ENCODE assay signal across 16 cellular contexts in genomic region chr6:22926613-22927348, GRCh38.
DNase-seq lines count a peak whose midpoint lies in the region; ATAC-seq and TF ChIP-seq lines count a peak whose summit lies in the region.
"Had no signal": no experiment of that assay in that cellular context is flagged by ENCODE, and none has a peak within 500 bp of the region (broad histone marks: within the 10 kb centered on the region; RNA-seq: fewer than 3 reads in every experiment).

No MANE protein-coding gene starts in this region.

- H3K27ac ChIP-seq in GM23338 (ENCODE audit: low read depth), result no peak overlapping the region
- peak overlapping the region; percentile 70 for H3K27ac ChIP-seq in left ventricle myocardium inferior (replicated peaks)
- no peak overlapping the region for H3K27ac ChIP-seq in parathyroid adenoma
- H3K27ac ChIP-seq: HL-60, left lung had no signal

- H3K9me3 ChIP-seq in left ventricle myocardium inferior (replicated peaks), result no peaks in the 10 kb centered on the region
- H3K9me3 ChIP-seq in parathyroid adenoma (ENCODE audit: control insufficient read depth, low read length), result no peaks in the 10 kb centered on the region
- H3K9me3 ChIP-seq: left lung had no signal

- TF ChIP-seq POLR2A in erythroblast (IDR thresholded peaks at IDR 0.05; ENCODE audit: low read length), result no peak

- no peaks in the 10 kb centered on the region for H4K20me1 ChIP-seq in GM23338 (replicated peaks; ENCODE audit: insufficient read depth)

- POLR2A ChIA-PET in MCF 10A (lab: Yijun Ruan, JAX), result no interaction called here

- H3K9me3 Mint-ChIP-seq in GM23338, result no peaks in the 10 kb centered on the region
- no peaks in the 10 kb centered on the region for H3K9me3 Mint-ChIP-seq in MCF 10A (ENCODE audit: unreplicated experiment)
- H3K9me3 Mint-ChIP-seq: type B pancreatic cell had no signal

- H3K4me3 ChIP-seq in GM23338 (no peak overlapping the region), left ventricle myocardium inferior (no peak overlapping the region), parathyroid adenoma (ENCODE audit: low read depth, low read length) (no peak overlapping the region)
- H3K4me3 ChIP-seq: left lung had no signal

- 0 out of 2 replicates have a peak, but pooled peaks cover 3% of the 10 kb centered on the region for H3F3A ChIP-seq in GM23338 (replicated peaks; ENCODE audit: low read depth)

- TF ChIP-seq CTCF in GM23338 (conservative IDR thresholded peaks at IDR 0.05; ENCODE audit: low read depth in 2 of 2), result no peak
- no peak for TF ChIP-seq CTCF in left ventricle myocardium inferior (IDR thresholded peaks at IDR 0.05; ENCODE audit: borderline replicate concordance)
- TF ChIP-seq CTCF in parathyroid adenoma (IDR thresholded peaks at IDR 0.05), result no peak
- TF ChIP-seq CTCF in MCF 10A (IDR thresholded peaks at IDR 0.05; ENCODE audit: unreplicated experiment), result no peak

- H3K4me2 ChIP-seq in GM23338, result 0 out of 2 replicates have a peak overlapping the region, but pooled peaks have one; percentile 2
- no peak overlapping the region for H3K4me2 ChIP-seq in parathyroid adenoma (ENCODE audit: low read length)

- DNase-seq in GM23338 (ENCODE audit: low spot score) (peak; percentile 12), NCI-H69 (lab: John Stamatoyannopoulos, UW) (peak; percentile 87), left ventricle myocardium inferior (no peak), NCI-H1436 (lab: John Stamatoyannopoulos, UW) (no peak), erythroblast (lab: John Stamatoyannopoulos, UW) (no peak), MCF 10A (ENCODE audit: unreplicated experiment) (no peak), 8988T (no peak)
- DNase-seq: activated effector memory CD4-positive, alpha-beta T cell treated with Interleukin-2 at 50 U/mL for 16 hours; effector memory CD8-positive, alpha-beta T cell; left lung; NCI-H2107; stimulated activated naive CD4-positive, alpha-beta T cell treated with Interleukin-2 at 50 U/mL for 16 hours had no signal

- H3K4me1 Mint-ChIP-seq in GM23338 (peaks cover 49% of the 10 kb centered on the region), MCF 10A (ENCODE audit: insufficient read depth, unreplicated experiment) (no peaks in the 10 kb centered on the region)

- BruUV-seq in MCF 10A (replicated peaks; lab: Mats Ljungman, UMichigan), result no TSS peak

- H3K9me2 ChIP-seq in GM23338 (ENCODE audit: insufficient read depth), result no peaks in the 10 kb centered on the region

- H3K27me3 ChIP-seq in GM23338 (ENCODE audit: insufficient read depth) (no peaks in the 10 kb centered on the region), left ventricle myocardium inferior (ENCODE audit: low read depth) (no peaks in the 10 kb centered on the region), parathyroid adenoma (ENCODE audit: control insufficient read depth, insufficient read depth, low read length) (no peaks in the 10 kb centered on the region)
- H3K27me3 ChIP-seq: left lung had no signal

- CTCF ChIA-PET in MCF 10A (lab: Yijun Ruan, JAX), result interaction anchor here (0.7 kb wide), 1 partner anchor 110 kb away, joined by 3 read pairs; no protein-coding TSS in a partner anchor

- intact Hi-C loops in left ventricle myocardium inferior (cut with micrococcal nuclease) (no loop called here), MCF 10A (cut with micrococcal nuclease) (no loop called here)

- H3K79me2 ChIP-seq in GM23338 (replicated peaks; ENCODE audit: insufficient read depth) (no peaks in the 10 kb centered on the region), parathyroid adenoma (no peaks in the 10 kb centered on the region)

- no peak overlapping the region for H3K9ac ChIP-seq in parathyroid adenoma

- H2AFZ ChIP-seq in GM23338 (no peak overlapping the region), parathyroid adenoma (peak overlapping the region; percentile 8)

- H3K27ac Mint-ChIP-seq in GM23338 (no peak overlapping the region), MCF 10A (ENCODE audit: low read depth, unreplicated experiment) (no peak overlapping the region)
- H3K27ac Mint-ChIP-seq: effector memory CD8-positive, alpha-beta T cell; progenitor cell of endocrine pancreas; type B pancreatic cell had no signal

- H3K4me1 ChIP-seq in GM23338 (ENCODE audit: insufficient read depth) (peaks cover 25% of the 10 kb centered on the region), left ventricle myocardium inferior (peaks cover 50% of the 10 kb centered on the region), parathyroid adenoma (peaks cover 8% of the 10 kb centered on the region)
- H3K4me1 ChIP-seq: left lung had no signal

- no peaks in the 10 kb centered on the region for H3K36me3 ChIP-seq in GM23338 (ENCODE audit: insufficient read depth)
- no peaks in the 10 kb centered on the region for H3K36me3 ChIP-seq in left ventricle myocardium inferior
- H3K36me3 ChIP-seq in parathyroid adenoma (ENCODE audit: control insufficient read depth, insufficient read depth, low read length), result no peaks in the 10 kb centered on the region
- H3K36me3 ChIP-seq: left lung had no signal

- H3K4me3 Mint-ChIP-seq in GM23338, result no peak overlapping the region
- no peak overlapping the region for H3K4me3 Mint-ChIP-seq in MCF 10A (ENCODE audit: unreplicated experiment)
- H3K4me3 Mint-ChIP-seq: effector memory CD8-positive, alpha-beta T cell; type B pancreatic cell had no signal

- H3K36me3 Mint-ChIP-seq in GM23338 (ENCODE audit: low read depth), result no peaks in the 10 kb centered on the region
- no peaks in the 10 kb centered on the region for H3K36me3 Mint-ChIP-seq in MCF 10A (ENCODE audit: insufficient read depth, unreplicated experiment)
- H3K36me3 Mint-ChIP-seq: type B pancreatic cell had no signal

- H3K27me3 Mint-ChIP-seq in GM23338 (ENCODE audit: insufficient read depth, low read depth, poor library complexity), result no peaks in the 10 kb centered on the region
- H3K27me3 Mint-ChIP-seq in MCF 10A (ENCODE audit: insufficient read depth, unreplicated experiment), result no peaks in the 10 kb centered on the region
- H3K27me3 Mint-ChIP-seq: effector memory CD8-positive, alpha-beta T cell; progenitor cell of endocrine pancreas; type B pancreatic cell had no signal

- no peak for ATAC-seq in GM23338
- ATAC-seq: effector memory CD8-positive, alpha-beta T cell; left lung had no signal

TF ChIP-seq in GM23338, 12 proteins besides CTCF, POLR2A, EP300 and RAD21 (continues in another document):
- TF ChIP-seq STAT1 (IDR thresholded peaks at IDR 0.05; ENCODE audit: unreplicated experiment) (no peak), NANOG (IDR thresholded peaks at IDR 0.05; ENCODE audit: borderline replicate concordance) (no peak), EZH2 (IDR thresholded peaks at IDR 0.05; ENCODE audit: low read depth, unreplicated experiment) (no peak), POLR2AphosphoS5 (IDR thresholded peaks at IDR 0.05; ENCODE audit: low read depth) (no peak), ZNF462 (CRISPR knock-in tag; IDR thresholded peaks at IDR 0.05) (no peak)

Comparison
In these comparisons a context has a peak if more than half of its experiments do, and no peak if none do; other contexts are left out.
1. DNase-seq: peak in GM23338 (single experiment) and NCI-H69 (single experiment); none in left ventricle myocardium inferior (single experiment), NCI-H1436 (single experiment), erythroblast (0 of 2), MCF 10A (single experiment) and 8988T (single experiment).